20 cellular contexts compared by ENCODE assay signal in the genomic region with DNA sequence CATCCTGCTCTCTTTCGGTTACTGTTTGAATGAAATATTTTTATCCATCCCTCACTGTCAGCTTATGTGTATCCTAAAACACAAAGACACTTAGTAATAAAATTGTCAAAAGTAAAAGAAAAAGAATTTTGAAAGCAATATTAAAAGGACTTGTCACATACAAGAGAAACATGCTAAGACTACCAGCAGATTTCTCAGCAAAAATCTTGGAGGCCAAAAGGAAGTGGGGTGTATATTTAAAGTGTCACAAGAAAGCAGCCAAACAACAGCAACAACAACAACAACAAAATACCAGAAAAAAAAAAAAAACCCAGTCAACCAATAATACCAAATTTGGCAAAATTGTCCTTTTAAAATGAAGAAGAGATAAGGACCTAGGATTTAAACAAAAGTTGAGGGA.
DNase-seq lines count a peak whose midpoint lies in the region; TF ChIP-seq lines count a peak whose summit lies in the region.
"Had no signal": no experiment of that assay in that cellular context is flagged by ENCODE, and none has a peak within 500 bp of the region (broad histone marks: within the 10 kb centered on the region; RNA-seq: fewer than 3 reads in every experiment).

No MANE protein-coding gene starts in this region.

- no peak overlapping the region for H3K27ac ChIP-seq in HEK293 (ENCODE audit: extremely low read depth, low read depth, low read length)
- no peak overlapping the region for H3K27ac ChIP-seq in substantia nigra (ENCODE audit: low read depth, low read length, poor library complexity, severe bottlenecking)
- H3K27ac ChIP-seq: 22Rv1; A549; BLaER1 treated with 17β-estradiol and CSF1 and Interleukin-3, amounts not matched to agents 10 nM and 100 nM; C4-2B had no signal

- H3K4me3 ChIP-seq in HEK293 (ENCODE audit: low read depth, low read length): no peak overlapping the region
- no peak overlapping the region for H3K4me3 ChIP-seq in choroid plexus epithelial cell (ENCODE audit: low read depth, low read length)
- H3K4me3 ChIP-seq: A549; BLaER1 treated with 17β-estradiol and CSF1 and Interleukin-3, amounts not matched to agents 10 nM and 100 nM; GM12878 had no signal

- CTCF ChIA-PET in HEK293 (lab: Yijun Ruan, JAX): no interaction called here

- POLR2A ChIA-PET in HEK293 (lab: Yijun Ruan, JAX): no interaction called here

- H3K4me1 ChIP-seq in HEK293 (ENCODE audit: control insufficient read depth, insufficient read depth, low read length): no peaks in the 10 kb centered on the region
- H3K4me1 ChIP-seq: A549; BLaER1 treated with 17β-estradiol and CSF1 and Interleukin-3, amounts not matched to agents 10 nM and 100 nM had no signal

- TF ChIP-seq CTCF in HEK293 (tag by site-specific recombination; IDR thresholded peaks at IDR 0.05) (no peak), choroid plexus epithelial cell (conservative IDR thresholded peaks at IDR 0.05; ENCODE audit: low read depth, low read length) (no peak)

- no peaks in the 10 kb centered on the region for H3K9me3 ChIP-seq in HEK293 (ENCODE audit: control insufficient read depth, insufficient read depth, low read depth, low read length)
- H3K9me3 ChIP-seq: A549 had no signal

- DNase-seq in choroid plexus epithelial cell (ENCODE audit: low read depth): peak; percentile 2
- peak; percentile 0 for DNase-seq in iris pigment epithelial cell (ENCODE audit: low read depth)
- no peak for DNase-seq in cerebellum (ENCODE audit: low spot score)
- DNase-seq in substantia nigra (lab: John Stamatoyannopoulos, UW): no peak
- DNase-seq: AML-193; CD4-positive, alpha-beta T cell; CD8-positive, alpha-beta T cell; DMS 273 treated with DMSO at 0.1 percent for 48 hours; DMS153; DMS53; DMS79; DND-41; EL; GDM1 had no signal

- no peaks in the 10 kb centered on the region for H3K36me3 ChIP-seq in HEK293 (ENCODE audit: control insufficient read depth in 2 of 2, insufficient read depth in 1 of 2, low read length in 2 of 2)
- H3K36me3 ChIP-seq: BLaER1 treated with 17β-estradiol and CSF1 and Interleukin-3, amounts not matched to agents 10 nM and 100 nM had no signal

TF ChIP-seq in HEK293, 187 proteins besides CTCF, POLR2A, EP300 and RAD21:
- TF ChIP-seq ZNF202 (tag by site-specific recombination; IDR thresholded peaks at IDR 0.05; ENCODE audit: borderline replicate concordance) (no peak), ZNF791 (tag by site-specific recombination; IDR thresholded peaks at IDR 0.05) (peak; percentile 95), TRIM28 (IDR thresholded peaks at IDR 0.05; ENCODE audit: borderline replicate concordance, low read length) (peak; percentile 74; the same call in 1 of the 2 replicates), SETDB1 (IDR thresholded peaks at IDR 0.05; ENCODE audit: insufficient read length, low read length) (peak; percentile 82)

Comparison
In these comparisons a context has a peak if more than half of its experiments do, and no peak if none do; other contexts are left out.
1. DNase-seq: peak in choroid plexus epithelial cell (single experiment) and iris pigment epithelial cell (single experiment); none in cerebellum (single experiment) and substantia nigra (0 of 49).